In the genomic region with DNA sequence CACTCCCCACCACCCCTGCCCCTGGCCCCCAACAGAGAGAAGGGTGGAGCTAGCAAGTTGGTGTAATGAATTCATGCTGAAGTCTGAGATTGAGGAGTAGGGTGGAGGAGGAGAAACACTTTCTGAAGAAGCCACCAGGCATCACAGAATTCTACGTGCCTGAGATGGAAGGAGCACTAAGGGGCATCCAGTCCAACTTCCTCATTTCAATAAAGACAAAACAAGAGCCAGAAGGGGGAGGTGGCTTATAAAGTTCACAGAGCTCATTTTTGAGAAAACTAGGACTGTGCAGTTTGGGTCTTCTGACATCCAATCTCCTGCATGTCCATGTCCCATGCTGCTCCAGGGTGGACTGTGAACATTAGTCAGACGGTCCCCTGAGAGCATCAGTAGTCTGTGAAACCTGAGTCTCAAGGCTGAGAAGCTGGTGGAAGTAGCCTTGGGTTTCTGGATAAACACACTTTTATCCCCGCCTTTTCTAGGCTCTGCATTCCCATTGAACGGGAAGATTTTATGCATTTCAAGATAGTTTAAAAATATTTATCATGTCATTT, we compare ENCODE assay signal across 15 cellular contexts.
DNase-seq lines count a peak whose midpoint lies in the region; ATAC-seq, FAIRE-seq and TF ChIP-seq lines count a peak whose summit lies in the region.
"Had no signal": no experiment of that assay in that cellular context is flagged by ENCODE, and none has a peak within 500 bp of the region (broad histone marks: within the 10 kb centered on the region; RNA-seq: fewer than 3 reads in every experiment).

No MANE protein-coding gene starts in this region.

- H3K36me3 ChIP-seq in BLaER1 treated with 17β-estradiol and CSF1 and Interleukin-3, amounts not matched to agents 10 nM and 100 nM = no peaks in the 10 kb centered on the region
- H3K36me3 ChIP-seq in Loucy (ENCODE audit: insufficient read depth, low read length) (no peaks in the 10 kb centered on the region), HepG2 (replicated peaks in 1 of 2; ENCODE audit: control insufficient read depth in 1 of 2, insufficient read depth in 2 of 2, low read length in 2 of 2) (no peaks in the 10 kb centered on the region)
- H3K36me3 ChIP-seq: esophagus muscularis mucosa had no signal

- H4K20me1 ChIP-seq in BLaER1 treated with 17β-estradiol and CSF1 and Interleukin-3, amounts not matched to agents 10 nM and 100 nM = no peaks in the 10 kb centered on the region
- H4K20me1 ChIP-seq in Loucy (ENCODE audit: insufficient read depth, low read length, poor library complexity, severe bottlenecking) (no peaks in the 10 kb centered on the region), HepG2 (ENCODE audit: insufficient read depth, low read length) (no peaks in the 10 kb centered on the region)

- DNase-seq in activated B cell treated with CpG ODN at 0.5 μM for 24 hours = no peak
- DNase-seq in HepG2 (ENCODE audit: low spot score) = no peak
- no peak for DNase-seq in D341Med (ENCODE audit: low spot score)
- no peak for DNase-seq in HUDEP-2 (lab: John Stamatoyannopoulos, UW; ENCODE audit: unreplicated experiment in 76 of 76)
- DNase-seq: activated T-cell treated with anti-CD3 and anti-CD28 coated beads, Interleukin-2, amount 50 U/mL, for 4 hours; amniotic stem cell; mammary epithelial cell; NCI-H1092; occipital lobe had no signal

- ATAC-seq in activated B cell treated with CpG ODN at 0.5 μM for 24 hours (ENCODE audit: low read depth) (no peak), HepG2 (no peak), GM21576 (IDR thresholded peaks at IDR 0.05; ENCODE audit: unreplicated experiment) (no peak), GM19467 (IDR thresholded peaks at IDR 0.05; ENCODE audit: unreplicated experiment) (no peak)

- peaks cover 12 to 23% (median 21%) of the 10 kb centered on the region in 10 experiments for H3K4me1 ChIP-seq in BLaER1 treated with 17β-estradiol and CSF1 and Interleukin-3, amounts not matched to agents 10 nM and 100 nM
- H3K4me1 ChIP-seq in Loucy (ENCODE audit: insufficient read depth, low read length, poor library complexity, severe bottlenecking) (peaks cover 32% of the 10 kb centered on the region), HepG2 (ENCODE audit: insufficient read depth, low read length) (no peaks in the 10 kb centered on the region)
- H3K4me1 ChIP-seq: esophagus muscularis mucosa had no signal

- no peaks in the 10 kb centered on the region for H3K79me2 ChIP-seq in Loucy (ENCODE audit: insufficient read depth, low read length)
- H3K79me2 ChIP-seq in HepG2 (ENCODE audit: insufficient read depth, low read length) = no peaks in the 10 kb centered on the region

- H3K9me3 Mint-ChIP-seq in activated B cell treated with CpG ODN at 0.5 μM for 24 hours = no peaks in the 10 kb centered on the region
- H3K9me3 Mint-ChIP-seq: activated T-cell treated with anti-CD3 and anti-CD28 coated beads, Interleukin-2, amount 50 U/mL, for 4 hours had no signal

- no peaks in the 10 kb centered on the region for H3K27me3 Mint-ChIP-seq in activated B cell treated with CpG ODN at 0.5 μM for 24 hours

- peaks cover 9% of the 10 kb centered on the region; the same call in 1 of the 2 replicates for H3F3A ChIP-seq in Loucy (ENCODE audit: low read depth)

- 1% methylated on average over 4 of the region's 4 CpGs for WGBS in HepG2 (ENCODE audit: low lambda C conversion rate)

- H3K4me3 ChIP-seq in BLaER1 treated with 17β-estradiol and CSF1 and Interleukin-3, amounts not matched to agents 10 nM and 100 nM = no peak overlapping the region
- H3K4me3 ChIP-seq in Loucy (ENCODE audit: low read length, poor library complexity, severe bottlenecking) (peak overlapping the region; percentile 28), HepG2 (replicated peaks in 1 of 3; ENCODE audit: insufficient read depth in 1 of 3, low read depth in 2 of 3, low read length in 3 of 3) (no peak overlapping the region)
- H3K4me3 ChIP-seq: esophagus muscularis mucosa had no signal

- peaks cover 28% of the 10 kb centered on the region for H3K4me1 Mint-ChIP-seq in activated B cell treated with CpG ODN at 0.5 μM for 24 hours

- TF ChIP-seq EP300 in HepG2 (IDR thresholded peaks at IDR 0.05; ENCODE audit: low read depth in 2 of 2, low read length in 2 of 2) (no peak), HepG2 (CRISPR knock-in tag; IDR thresholded peaks at IDR 0.05; ENCODE audit: borderline replicate concordance) (no peak)

- intact Hi-C loops in activated B cell treated with CpG ODN at 0.5 μM for 24 hours (cut with micrococcal nuclease) = no loop called here
- intact Hi-C loops in HepG2 (cut with micrococcal nuclease; ENCODE audit: unreplicated experiment) = no loop called here

- H2AFZ ChIP-seq in Loucy (ENCODE audit: low read length) = peak overlapping the region; percentile 78
- no peak overlapping the region for H2AFZ ChIP-seq in HepG2 (ENCODE audit: low read length)

- TF ChIP-seq CTCF in Loucy (conservative IDR thresholded peaks at IDR 0.05; ENCODE audit: low read length) (no peak), activated B cell treated with CpG ODN at 0.5 μM for 24 hours (IDR thresholded peaks at IDR 0.05) (no peak), HepG2 (CRISPR knock-in tag; IDR thresholded peaks at IDR 0.05) (no peak)

- H3K4me3 Mint-ChIP-seq in activated B cell treated with CpG ODN at 0.5 μM for 24 hours = no peak overlapping the region
- H3K4me3 Mint-ChIP-seq: activated CD4-positive, alpha-beta T cell treated with anti-CD3 and anti-CD28 coated beads for 36 hours; activated T-cell treated with anti-CD3 and anti-CD28 coated beads, Interleukin-2, amount 50 U/mL, for 4 hours had no signal

- peak; percentile 32 for FAIRE-seq in HepG2 (lab: Jason Lieb, UNC)

- in situ Hi-C loops in HepG2 (cut with HindIII; ENCODE audit: extremely low pct_ligation_motif_present, low pct_unique_long_range_greater_than_20kb) = no loop called here

- H3K9ac ChIP-seq in BLaER1 treated with 17β-estradiol and CSF1 and Interleukin-3, amounts not matched to agents 10 nM and 100 nM = no peak overlapping the region
- H3K9ac ChIP-seq in Loucy (ENCODE audit: low read depth, low read length, poor library complexity, severe bottlenecking) = peak overlapping the region; percentile 57
- H3K9ac ChIP-seq in HepG2 (ENCODE audit: insufficient read depth, low read depth, low read length) = no peak overlapping the region

- no peaks in the 10 kb centered on the region for H3K36me3 Mint-ChIP-seq in activated B cell treated with CpG ODN at 0.5 μM for 24 hours (ENCODE audit: low read depth)

- peak overlapping the region; percentile 51 for H3K27ac Mint-ChIP-seq in activated B cell treated with CpG ODN at 0.5 μM for 24 hours
- H3K27ac Mint-ChIP-seq: activated CD4-positive, alpha-beta T cell treated with anti-CD3 and anti-CD28 coated beads for 36 hours had no signal

- BruUV-seq in HepG2 (replicated peaks; lab: Mats Ljungman, UMichigan) = no TSS peak

- POLR2A ChIA-PET in activated B cell treated with CpG ODN at 0.5 μM for 24 hours (lab: Charles Lee) (no interaction called here), HepG2 (lab: Yijun Ruan, JAX) (no interaction called here)

- CTCF ChIA-PET in activated B cell treated with CpG ODN at 0.5 μM for 24 hours (lab: Charles Lee) = no interaction called here
- CTCF ChIA-PET in HepG2 (lab: Yijun Ruan, JAX; ENCODE audit: low intra/inter-chr PET ratio, low total read pairs) = no interaction called here

- no peaks in the 10 kb centered on the region for H3K27me3 ChIP-seq in BLaER1 treated with 17β-estradiol and CSF1 and Interleukin-3, amounts not matched to agents 10 nM and 100 nM
- H3K27me3 ChIP-seq in Loucy (ENCODE audit: insufficient read depth, low read length, poor library complexity, severe bottlenecking) (no peaks in the 10 kb centered on the region), HepG2 (ENCODE audit: control insufficient read depth in 1 of 2, insufficient read depth in 2 of 2, low read length in 2 of 2) (peaks cover 1 to 18% of the 10 kb centered on the region in 2 experiments; a peak in 3 of 5 replicates)
- H3K27me3 ChIP-seq: esophagus muscularis mucosa had no signal

- no peaks in the 10 kb centered on the region for H3K9me3 ChIP-seq in BLaER1 treated with 17β-estradiol and CSF1 and Interleukin-3, amounts not matched to agents 10 nM and 100 nM (replicated peaks in 1 of 11)
- no peaks in the 10 kb centered on the region for H3K9me3 ChIP-seq in Loucy (ENCODE audit: insufficient read depth, low read depth, low read length)
- H3K9me3 ChIP-seq in HepG2 (ENCODE audit: low read length) = no peaks in the 10 kb centered on the region
- H3K9me3 ChIP-seq: esophagus muscularis mucosa had no signal

- no peak overlapping the region for H3K27ac ChIP-seq in BLaER1 treated with 17β-estradiol and CSF1 and Interleukin-3, amounts not matched to agents 10 nM and 100 nM
- H3K27ac ChIP-seq in HepG2 (ENCODE audit: extremely low read length, insufficient read depth, low read length) = no peak overlapping the region
- H3K27ac ChIP-seq: esophagus muscularis mucosa had no signal

- no peak for TF ChIP-seq POLR2A in HepG2 (IDR thresholded peaks at IDR 0.05; ENCODE audit: insufficient read depth in 1 of 2, low read depth in 2 of 2, low read length in 2 of 2)

- no peak for TF ChIP-seq RAD21 in HepG2 (CRISPR knock-in tag; IDR thresholded peaks at IDR 0.05)

- no peaks in the 10 kb centered on the region for H3K9me2 ChIP-seq in Loucy (replicated peaks; ENCODE audit: low read depth, low read length)

- peak overlapping the region; percentile 6 to 57 (median 38); a peak in 16 of 22 replicates for H3K4me2 ChIP-seq in BLaER1 treated with 17β-estradiol and CSF1 and Interleukin-3, amounts not matched to agents 10 nM and 100 nM
- H3K4me2 ChIP-seq in Loucy (ENCODE audit: low read depth, low read length, poor library complexity, severe bottlenecking) = peak overlapping the region; percentile 73
- no peak overlapping the region for H3K4me2 ChIP-seq in HepG2 (ENCODE audit: low read depth, low read length)

TF ChIP-seq in HepG2, 621 proteins besides CTCF, POLR2A, EP300 and RAD21 (continues in another document):
- no peak for TF ChIP-seq PHF21A (CRISPR knock-in tag; IDR thresholded peaks at IDR 0.05)
- TF ChIP-seq FOXK1 (CRISPR knock-in tag; IDR thresholded peaks at IDR 0.05; ENCODE audit: borderline replicate concordance, low read depth) = no peak
- no peak for TF ChIP-seq KLF11 (CRISPR knock-in tag; IDR thresholded peaks at IDR 0.05)
- TF ChIP-seq, protein P1, sequence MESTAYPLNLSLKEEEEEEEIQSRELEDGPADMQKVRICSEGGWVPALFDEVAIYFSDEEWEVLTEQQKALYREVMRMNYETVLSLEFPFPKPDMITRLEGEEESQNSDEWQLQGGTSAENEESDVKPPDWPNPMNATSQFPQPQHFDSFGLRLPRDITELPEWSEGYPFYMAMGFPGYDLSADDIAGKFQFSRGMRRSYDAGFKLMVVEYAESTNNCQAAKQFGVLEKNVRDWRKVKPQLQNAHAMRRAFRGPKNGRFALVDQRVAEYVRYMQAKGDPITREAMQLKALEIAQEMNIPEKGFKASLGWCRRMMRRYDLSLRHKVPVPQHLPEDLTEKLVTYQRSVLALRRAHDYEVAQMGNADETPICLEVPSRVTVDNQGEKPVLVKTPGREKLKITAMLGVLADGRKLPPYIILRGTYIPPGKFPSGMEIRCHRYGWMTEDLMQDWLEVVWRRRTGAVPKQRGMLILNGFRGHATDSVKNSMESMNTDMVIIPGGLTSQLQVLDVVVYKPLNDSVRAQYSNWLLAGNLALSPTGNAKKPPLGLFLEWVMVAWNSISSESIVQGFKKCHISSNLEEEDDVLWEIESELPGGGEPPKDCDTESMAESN (CRISPR knock-in tag; conservative IDR thresholded peaks at IDR 0.05) = no peak
- TF ChIP-seq ZNF605 (CRISPR knock-in tag; IDR thresholded peaks at IDR 0.05) = no peak
